In the genomic region with DNA sequence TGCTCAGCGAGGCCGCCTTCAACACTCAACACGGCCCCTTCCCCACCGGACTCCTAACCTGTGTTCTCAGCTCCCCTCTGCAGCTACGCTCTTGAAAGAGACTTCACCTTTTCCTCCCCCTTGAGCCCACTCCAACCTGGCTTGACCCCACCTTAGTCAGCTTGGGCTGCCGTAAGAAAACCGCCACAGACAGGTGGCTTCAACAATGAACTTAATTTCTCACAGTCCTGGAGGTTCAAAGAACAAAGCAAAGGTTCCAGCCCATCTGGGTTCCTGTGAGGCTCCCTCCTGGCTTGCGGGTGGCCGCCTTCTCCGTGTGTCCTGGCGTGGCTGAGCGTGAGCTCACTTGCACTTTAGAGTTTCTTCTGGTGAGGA, we compare ENCODE assay signal across 14 cellular contexts.
DNase-seq lines count a peak whose midpoint lies in the region; ATAC-seq and TF ChIP-seq lines count a peak whose summit lies in the region.
"Had no signal": no experiment of that assay in that cellular context is flagged by ENCODE, and none has a peak within 500 bp of the region (broad histone marks: within the 10 kb centered on the region; RNA-seq: fewer than 3 reads in every experiment).

No MANE protein-coding gene starts in this region.

- H3K9ac ChIP-seq in subcutaneous abdominal adipose tissue (ENCODE audit: low read length in 5 of 5): peak overlapping the region in 1 of 5 donors; percentile 5

- H3K36me3 ChIP-seq in heart left ventricle (peaks cover 0 to 15% (median 7%) of the 10 kb centered on the region in 9 donors), subcutaneous abdominal adipose tissue (ENCODE audit: control insufficient read depth in 5 of 5, insufficient read depth in 5 of 5, low read length in 5 of 5) (peaks cover 0 to 22% (median 13%) of the 10 kb centered on the region in 5 donors)
- H3K36me3 ChIP-seq: MG63 had no signal

- in situ Hi-C loops in KBM-7 (cut with MboI; ENCODE audit: low pct_unique_long_range_greater_than_20kb, low sequenced_read_pairs): no loop called here

- H3K27ac ChIP-seq in heart left ventricle (peak overlapping the region in 10 of 12 donors; percentile 23 to 90 (median 76)), subcutaneous abdominal adipose tissue (ENCODE audit: low read depth, low read length) (peak overlapping the region; percentile 68)
- H3K27ac ChIP-seq: C4-2B, SK-N-MC had no signal

- no peak for TF ChIP-seq POLR2A in heart left ventricle (IDR thresholded peaks at IDR 0.05)

- H3K4me1 ChIP-seq in heart left ventricle: peaks cover 0 to 42% (median 34%) of the 10 kb centered on the region in 12 donors
- H3K4me1 ChIP-seq in subcutaneous abdominal adipose tissue (ENCODE audit: control insufficient read depth in 5 of 5, insufficient read depth in 5 of 5, low read length in 5 of 5): peaks cover 2 to 51% (median 29%) of the 10 kb centered on the region in 5 donors

- H3K9me3 ChIP-seq in heart left ventricle (no peaks in the 10 kb centered on the region), subcutaneous abdominal adipose tissue (ENCODE audit: control insufficient read depth in 5 of 5, low read length in 5 of 5) (no peaks in the 10 kb centered on the region)
- H3K9me3 ChIP-seq: MG63 had no signal

- intact Hi-C loops in heart left ventricle (cut with DNase I): loop anchor here in 1 of 10 donors (10.0 kb wide), 1 partner anchor 79 kb away; no protein-coding TSS in a partner anchor
- intact Hi-C loops in Right ventricle myocardium superior (cut with DNase I): no loop called here

- DNase-seq in heart left ventricle (peak in 1 of 5 donors; percentile 15), Right ventricle myocardium superior (no peak), KBM-7 (peak; percentile 11), Kasumi-1 (lab: John Stamatoyannopoulos, UW) (no peak)
- DNase-seq: HFFc6, MG63, NCI-H1105, NCI-H187, NCI-H510A had no signal

- WGBS in heart left ventricle, 4 donors: 62 to 81% (median 70%) methylated on average over 12 of the region's 12 CpGs

- H3K4me3 ChIP-seq in heart left ventricle: peak overlapping the region in 3 of 12 donors; percentile 1 to 17 (median 6)
- H3K4me3 ChIP-seq in subcutaneous abdominal adipose tissue (ENCODE audit: low read depth in 1 of 5, low read length in 5 of 5): peak overlapping the region in 1 of 5 donors; percentile 23
- H3K4me3 ChIP-seq: MG63, SK-N-MC had no signal

- TF ChIP-seq CTCF in heart left ventricle (IDR thresholded peaks at IDR 0.05): no peak

- H3K27me3 ChIP-seq in heart left ventricle (no peaks in the 10 kb centered on the region), subcutaneous abdominal adipose tissue (ENCODE audit: control insufficient read depth in 5 of 5, insufficient read depth in 4 of 5, low read length in 5 of 5) (no peaks in the 10 kb centered on the region)
- H3K27me3 ChIP-seq: MG63 had no signal

- ATAC-seq in heart left ventricle (peak in 1 of 4 donors; percentile 12), Right ventricle myocardium superior (ENCODE audit: poor library complexity) (no peak), esophagus mucosa (peak; percentile 5), HG03521 (IDR thresholded peaks at IDR 0.05; ENCODE audit: unreplicated experiment) (no peak)
